1 cellular context compared by ENCODE assay signal in the genomic region with DNA sequence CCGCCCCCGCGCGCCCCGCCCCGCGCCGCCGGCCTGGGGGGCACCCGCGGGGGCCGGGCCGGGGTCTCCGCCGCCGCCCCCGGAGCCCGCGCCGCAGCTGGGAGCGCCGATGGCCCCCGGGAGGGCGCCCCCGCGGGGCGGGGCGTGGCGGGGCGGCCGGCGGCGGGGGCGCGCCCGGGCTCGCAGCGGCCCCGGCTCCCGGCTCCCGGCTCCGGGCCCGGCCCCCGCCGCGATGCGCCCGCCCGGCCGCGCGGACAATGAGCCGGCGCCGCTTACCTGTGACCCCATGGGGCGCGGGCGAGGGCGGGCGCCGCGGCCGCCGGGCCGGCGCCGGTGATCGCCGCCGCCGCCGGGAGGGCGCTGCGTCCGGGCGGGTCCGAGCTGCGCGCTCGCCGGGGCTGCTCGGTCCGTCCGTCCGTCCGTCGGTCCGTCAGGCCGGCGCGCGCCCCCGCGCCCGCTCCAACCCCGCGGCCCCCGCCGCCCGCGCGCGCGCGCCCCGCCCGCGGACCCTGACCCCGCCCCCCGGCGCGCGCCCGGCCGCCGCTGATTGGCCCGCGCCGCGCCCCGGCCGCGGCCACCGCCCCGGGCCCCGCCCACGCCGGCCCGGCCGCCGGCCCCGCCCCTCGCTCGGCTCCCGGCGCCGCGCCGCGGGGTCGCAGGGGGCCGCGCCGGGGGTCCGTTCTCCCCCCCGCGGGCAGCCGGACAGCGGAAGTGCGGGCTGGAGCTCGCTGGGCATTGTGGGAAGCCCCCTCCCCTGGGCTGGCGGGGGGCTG.
TF ChIP-seq lines count a peak whose summit lies in the region.

Gene ZBTB46 (minus strand): TSS at position 444 of the 773 bp plus-strand sequence. CDS start 40,507 bp downstream, outside the sequence.

TF ChIP-seq in K562, 482 proteins besides CTCF, POLR2A, EP300 and RAD21 (continued from another document):
- TF ChIP-seq, protein P1, sequence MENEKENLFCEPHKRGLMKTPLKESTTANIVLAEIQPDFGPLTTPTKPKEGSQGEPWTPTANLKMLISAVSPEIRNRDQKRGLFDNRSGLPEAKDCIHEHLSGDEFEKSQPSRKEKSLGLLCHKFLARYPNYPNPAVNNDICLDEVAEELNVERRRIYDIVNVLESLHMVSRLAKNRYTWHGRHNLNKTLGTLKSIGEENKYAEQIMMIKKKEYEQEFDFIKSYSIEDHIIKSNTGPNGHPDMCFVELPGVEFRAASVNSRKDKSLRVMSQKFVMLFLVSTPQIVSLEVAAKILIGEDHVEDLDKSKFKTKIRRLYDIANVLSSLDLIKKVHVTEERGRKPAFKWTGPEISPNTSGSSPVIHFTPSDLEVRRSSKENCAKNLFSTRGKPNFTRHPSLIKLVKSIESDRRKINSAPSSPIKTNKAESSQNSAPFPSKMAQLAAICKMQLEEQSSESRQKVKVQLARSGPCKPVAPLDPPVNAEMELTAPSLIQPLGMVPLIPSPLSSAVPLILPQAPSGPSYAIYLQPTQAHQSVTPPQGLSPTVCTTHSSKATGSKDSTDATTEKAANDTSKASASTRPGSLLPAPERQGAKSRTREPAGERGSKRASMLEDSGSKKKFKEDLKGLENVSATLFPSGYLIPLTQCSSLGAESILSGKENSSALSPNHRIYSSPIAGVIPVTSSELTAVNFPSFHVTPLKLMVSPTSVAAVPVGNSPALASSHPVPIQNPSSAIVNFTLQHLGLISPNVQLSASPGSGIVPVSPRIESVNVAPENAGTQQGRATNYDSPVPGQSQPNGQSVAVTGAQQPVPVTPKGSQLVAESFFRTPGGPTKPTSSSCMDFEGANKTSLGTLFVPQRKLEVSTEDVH (IDR thresholded peaks at IDR 0.05; ENCODE audit: low read depth, partially characterized antibody), result no peak
- no peak for TF ChIP-seq SAFB (IDR thresholded peaks at IDR 0.05; ENCODE audit: borderline replicate concordance, low read depth, low read length)
- TF ChIP-seq, protein P2, sequence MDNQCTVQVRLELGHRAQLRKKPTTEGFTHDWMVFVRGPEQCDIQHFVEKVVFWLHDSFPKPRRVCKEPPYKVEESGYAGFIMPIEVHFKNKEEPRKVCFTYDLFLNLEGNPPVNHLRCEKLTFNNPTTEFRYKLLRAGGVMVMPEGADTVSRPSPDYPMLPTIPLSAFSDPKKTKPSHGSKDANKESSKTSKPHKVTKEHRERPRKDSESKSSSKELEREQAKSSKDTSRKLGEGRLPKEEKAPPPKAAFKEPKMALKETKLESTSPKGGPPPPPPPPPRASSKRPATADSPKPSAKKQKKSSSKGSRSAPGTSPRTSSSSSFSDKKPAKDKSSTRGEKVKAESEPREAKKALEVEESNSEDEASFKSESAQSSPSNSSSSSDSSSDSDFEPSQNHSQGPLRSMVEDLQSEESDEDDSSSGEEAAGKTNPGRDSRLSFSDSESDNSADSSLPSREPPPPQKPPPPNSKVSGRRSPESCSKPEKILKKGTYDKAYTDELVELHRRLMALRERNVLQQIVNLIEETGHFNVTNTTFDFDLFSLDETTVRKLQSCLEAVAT (IDR thresholded peaks at IDR 0.05), result no peak
- TF ChIP-seq FOS (IDR thresholded peaks at IDR 0.05; ENCODE audit: extremely low read depth, insufficient read length), result no peak
- TF ChIP-seq, protein P3, sequence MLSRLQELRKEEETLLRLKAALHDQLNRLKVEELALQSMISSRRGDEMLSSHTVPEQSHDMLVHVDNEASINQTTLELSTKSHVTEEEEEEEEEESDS (CRISPR knock-in tag; IDR thresholded peaks at IDR 0.05), result no peak
- TF ChIP-seq BCL6 (CRISPR knock-in tag; IDR thresholded peaks at IDR 0.05), result no peak
- no peak for TF ChIP-seq CREBBP (IDR thresholded peaks at IDR 0.05; ENCODE audit: low read depth, low read length)
- TF ChIP-seq ZNF134 (CRISPR knock-in tag; conservative IDR thresholded peaks at IDR 0.05), result no peak
- no peak for TF ChIP-seq NFXL1 (CRISPR knock-in tag; IDR thresholded peaks at IDR 0.05)
- TF ChIP-seq ADNP (tag; IDR thresholded peaks at IDR 0.05), result no peak
- peak; percentile 14 for TF ChIP-seq CCNT2 (IDR thresholded peaks at IDR 0.05; ENCODE audit: borderline replicate concordance, extremely low read depth, insufficient read length, low read depth, low read length)
- no peak for TF ChIP-seq GTF3C2 (IDR thresholded peaks at IDR 0.05; ENCODE audit: borderline replicate concordance, extremely low read depth, insufficient read length)
- TF ChIP-seq BHLHE40 (IDR thresholded peaks at IDR 0.05; ENCODE audit: low read length), result no peak
- no peak for TF ChIP-seq MCM7 (IDR thresholded peaks at IDR 0.05)
- TF ChIP-seq ZNF57 (CRISPR knock-in tag; IDR thresholded peaks at IDR 0.05), result no peak
- no peak for TF ChIP-seq RNF219 (CRISPR knock-in tag; IDR thresholded peaks at IDR 0.05)
